1 cellular context compared by ENCODE assay signal in genomic region chrX:1741828-1742394, GRCh38.
TF ChIP-seq lines count a peak whose summit lies in the region.

No MANE protein-coding gene starts in this region.

TF ChIP-seq in GM23338, 12 proteins besides CTCF, POLR2A, EP300 and RAD21 (continued from another document):
- TF ChIP-seq ZNF462 (CRISPR knock-in tag; IDR thresholded peaks at IDR 0.05): no peak
- TF ChIP-seq EZH2 (IDR thresholded peaks at IDR 0.05; ENCODE audit: low read depth, unreplicated experiment): no peak
- TF ChIP-seq CREB1 (CRISPR knock-in tag; IDR thresholded peaks at IDR 0.05; ENCODE audit: low read depth): no peak
- no peak for TF ChIP-seq JUNB (IDR thresholded peaks at IDR 0.05; ENCODE audit: unreplicated experiment)
- TF ChIP-seq POLR2AphosphoS5 (IDR thresholded peaks at IDR 0.05; ENCODE audit: low read depth): no peak
